Comparison of ENCODE assay signal across 18 cellular contexts in the genomic region with DNA sequence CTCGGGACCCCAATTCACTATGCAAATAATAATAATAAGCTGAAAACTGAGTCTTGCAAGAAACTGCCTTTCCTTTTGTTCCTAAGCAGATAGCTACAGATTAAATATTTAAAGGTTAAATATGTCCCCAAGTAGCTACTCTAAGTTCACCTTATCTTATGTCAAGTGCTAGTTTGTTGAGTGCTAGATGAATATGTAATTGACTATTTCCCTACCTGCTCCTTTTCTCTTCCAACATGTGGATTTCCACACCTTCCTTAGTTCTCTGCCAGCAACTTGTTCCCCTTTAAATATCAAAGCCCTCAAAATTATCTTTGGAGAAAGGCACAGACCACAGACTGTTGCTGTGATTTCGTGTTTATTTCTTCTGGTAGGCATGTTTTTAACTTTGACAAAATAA.
DNase-seq lines count a peak whose midpoint lies in the region; ATAC-seq and TF ChIP-seq lines count a peak whose summit lies in the region.
"Had no signal": no experiment of that assay in that cellular context is flagged by ENCODE, and none has a peak within 500 bp of the region (broad histone marks: within the 10 kb centered on the region; RNA-seq: fewer than 3 reads in every experiment).

No MANE protein-coding gene starts in this region.

- H3K79me2 ChIP-seq in neural progenitor cell (ENCODE audit: low read depth) = no peaks in the 10 kb centered on the region

- H3K9ac ChIP-seq in HUES48 (ENCODE audit: low read depth, low read length) = no peak overlapping the region
- no peak overlapping the region for H3K9ac ChIP-seq in endodermal cell (ENCODE audit: extremely low read depth, low read length, poor library complexity, severe bottlenecking)
- H3K9ac ChIP-seq in neural progenitor cell = no peak overlapping the region
- H3K9ac ChIP-seq: BLaER1 had no signal

- H3K4me1 Mint-ChIP-seq in endodermal cell (peaks cover 24% of the 10 kb centered on the region), neural progenitor cell (no peaks in the 10 kb centered on the region)
- H3K4me1 Mint-ChIP-seq: B cell; CD4-positive, CD25-positive, alpha-beta regulatory T cell had no signal

- H3K27me3 ChIP-seq in HUES48 (ENCODE audit: control insufficient read depth, insufficient read depth, low read length) (no peaks in the 10 kb centered on the region), endodermal cell (ENCODE audit: control insufficient read depth, insufficient read depth, low read length, poor library complexity, severe bottlenecking) (no peaks in the 10 kb centered on the region), neural progenitor cell (no peaks in the 10 kb centered on the region)
- H3K27me3 ChIP-seq: BLaER1 had no signal

- H3K9me3 Mint-ChIP-seq in endodermal cell (no peaks in the 10 kb centered on the region), neural progenitor cell (no peaks in the 10 kb centered on the region)

- H3K4me3 ChIP-seq in HUES48 (ENCODE audit: low read depth, low read length) (no peak overlapping the region; the same call in 1 of the 2 replicates), endodermal cell (ENCODE audit: low read length) (peak overlapping the region; percentile 20), neural progenitor cell (no peak overlapping the region)
- H3K4me3 ChIP-seq: BLaER1, GM12878 had no signal

- H3K27ac ChIP-seq in HUES48 (ENCODE audit: low read depth, low read length) (peak overlapping the region; percentile 71), endodermal cell (ENCODE audit: low read depth, low read length) (no peak overlapping the region), neural progenitor cell (no peak overlapping the region)
- H3K27ac ChIP-seq: BLaER1, C4-2B had no signal

- peak overlapping the region; percentile 27 for H2AFZ ChIP-seq in neural progenitor cell (replicated peaks)

- 39% methylated on average over 2 of the region's 2 CpGs; no CpG with 5 or more reads in 1 of the 2 experiments for WGBS in endodermal cell (ENCODE audit: insufficient coverage in 1 of 2, insufficient read length in 1 of 2), 2 experiments

- H4K20me1 ChIP-seq in neural progenitor cell (ENCODE audit: low read depth) = no peaks in the 10 kb centered on the region
- H4K20me1 ChIP-seq: BLaER1 had no signal

- H3K36me3 ChIP-seq in HUES48 (ENCODE audit: control insufficient read depth, insufficient read depth, low read length) (no peaks in the 10 kb centered on the region), endodermal cell (ENCODE audit: control insufficient read depth, insufficient read depth, low read length) (no peaks in the 10 kb centered on the region), neural progenitor cell (no peaks in the 10 kb centered on the region)
- H3K36me3 ChIP-seq: BLaER1 had no signal

- ATAC-seq in HG02973 (IDR thresholded peaks at IDR 0.05; ENCODE audit: unreplicated experiment) (no peak), GM18870 (IDR thresholded peaks at IDR 0.05; ENCODE audit: unreplicated experiment) (no peak)
- ATAC-seq: CD8-positive, alpha-beta T cell; GM12878 had no signal

- H3K4me2 ChIP-seq in neural progenitor cell = no peak overlapping the region
- H3K4me2 ChIP-seq: BLaER1 had no signal

- no peaks in the 10 kb centered on the region for H3K27me3 Mint-ChIP-seq in endodermal cell (ENCODE audit: insufficient read depth)
- H3K27me3 Mint-ChIP-seq in neural progenitor cell (ENCODE audit: insufficient read depth, low read depth) = no peaks in the 10 kb centered on the region
- H3K27me3 Mint-ChIP-seq: B cell; CD4-positive, CD25-positive, alpha-beta regulatory T cell had no signal

- H3K36me3 Mint-ChIP-seq in endodermal cell (ENCODE audit: low read depth) (no peaks in the 10 kb centered on the region), neural progenitor cell (no peaks in the 10 kb centered on the region)
- H3K36me3 Mint-ChIP-seq: CD4-positive, CD25-positive, alpha-beta regulatory T cell; CD8-positive, alpha-beta T cell had no signal

- H3K9me3 ChIP-seq in HUES48 (ENCODE audit: control insufficient read depth, insufficient read depth, low read length) = no peaks in the 10 kb centered on the region
- H3K9me3 ChIP-seq in endodermal cell (ENCODE audit: control insufficient read depth, low read length) = no peaks in the 10 kb centered on the region
- H3K9me3 ChIP-seq in neural progenitor cell (ENCODE audit: low read depth) = no peaks in the 10 kb centered on the region
- H3K9me3 ChIP-seq: BLaER1 had no signal

- no peaks in the 10 kb centered on the region for H3F3A ChIP-seq in neural progenitor cell (ENCODE audit: low read depth)

- TF ChIP-seq CTCF in endodermal cell (conservative IDR thresholded peaks at IDR 0.05) (no peak), neural progenitor cell (IDR thresholded peaks at IDR 0.05) (no peak)

- H3K4me3 Mint-ChIP-seq in endodermal cell = no peak overlapping the region
- H3K4me3 Mint-ChIP-seq in neural progenitor cell = no peak overlapping the region
- H3K4me3 Mint-ChIP-seq: B cell; CD4-positive, CD25-positive, alpha-beta regulatory T cell; CD8-positive, alpha-beta T cell had no signal

- H3K4me1 ChIP-seq in HUES48 (ENCODE audit: control insufficient read depth, insufficient read depth, low read length) (peaks cover 33% of the 10 kb centered on the region), endodermal cell (ENCODE audit: control insufficient read depth, insufficient read depth, low read length) (peaks cover 15% of the 10 kb centered on the region), neural progenitor cell (no peaks in the 10 kb centered on the region)

- H3K27ac Mint-ChIP-seq in endodermal cell = peak overlapping the region; percentile 10
- H3K27ac Mint-ChIP-seq in neural progenitor cell = no peak overlapping the region
- H3K27ac Mint-ChIP-seq: B cell; CD4-positive, CD25-positive, alpha-beta regulatory T cell; CD8-positive, alpha-beta T cell had no signal

- no peak for DNase-seq in endodermal cell
- no peak for DNase-seq in neural progenitor cell (ENCODE audit: low spot score)
- no peak for DNase-seq in A172 (ENCODE audit: low spot score)
- DNase-seq: CD4-positive, CD25-positive, alpha-beta regulatory T cell; CD8-positive, alpha-beta T cell; DMS 273 treated with DMSO at 0.1 percent for 48 hours; DMS79; EL; GDM1; GOT3; HCEC 1CT had no signal
